ENCODE assay signal across 22 cellular contexts in genomic region chr7:21887779-21888178, GRCh38. TPM values are rescaled to one million over a fixed set of nuclear protein-coding genes. Genes with fewer than 3 reads are reported as not detected.
DNase-seq lines count a peak whose midpoint lies in the region; FAIRE-seq and TF ChIP-seq lines count a peak whose summit lies in the region.
"Had no signal": no experiment of that assay in that cellular context is flagged by ENCODE, and none has a peak within 500 bp of the region (broad histone marks: within the 10 kb centered on the region; RNA-seq: fewer than 3 reads in every experiment).

No MANE protein-coding gene starts in this region.

- peak; percentile 23 for FAIRE-seq in H54 (lab: Jason Lieb, UNC)
- FAIRE-seq: A549, D721Med, GM12878 had no signal

- no peak overlapping the region for H3K4me3 ChIP-seq in H7 (ENCODE audit: insufficient read depth, low read depth, low read length)
- H3K4me3 ChIP-seq: A549; BLaER1 treated with 17β-estradiol and CSF1 and Interleukin-3, amounts not matched to agents 10 nM and 100 nM; GM12878; HAP-1 had no signal

- no peak for TF ChIP-seq POLR2A in H54 (IDR thresholded peaks at IDR 0.05; ENCODE audit: low read depth, low read length)

- H3K27me3 ChIP-seq in H7 (ENCODE audit: control insufficient read depth, insufficient read depth, low read length), result no peaks in the 10 kb centered on the region
- H3K27me3 ChIP-seq: BE2C; BLaER1 treated with 17β-estradiol and CSF1 and Interleukin-3, amounts not matched to agents 10 nM and 100 nM had no signal

- H3K36me3 ChIP-seq in H7 (replicated peaks; ENCODE audit: control insufficient read depth, insufficient read depth, low read length), result no peaks in the 10 kb centered on the region
- H3K36me3 ChIP-seq: BE2C, HAP-1 had no signal

- peak; percentile 18 for DNase-seq in ELF-1 (ENCODE audit: low read depth, low spot score)
- DNase-seq in H54 (ENCODE audit: insufficient read length, low spot score), result no peak
- DNase-seq in cerebellar cortex (ENCODE audit: low spot score), result peak; percentile 19
- no peak for DNase-seq in Kasumi-1 (lab: John Stamatoyannopoulos, UW)
- DNase-seq in H7, result no peak
- DNase-seq in activated effector memory CD4-positive, alpha-beta T cell treated with Interleukin-2 at 50 U/mL for 16 hours, result no peak
- DNase-seq: 8988T; ACHN; AML-193; BE2C; CD4-positive, alpha-beta T cell; CD8-positive, alpha-beta memory T cell; DMS 273 treated with DMSO at 0.1 percent for 48 hours; DND-41; GDM1; GOT3; HFFc6 had no signal

RNA-seq across cellular contexts. Expression of gene CDCA7L, which starts 57.9 kb away (rescaled TPM):
- total RNA-seq in H7 (2014; rRNA removed; shearing (Covaris generic)), result 128 and 174 TPM in 2 replicates

Comparison
In these comparisons a context has a peak if more than half of its experiments do, and no peak if none do; other contexts are left out.
1. DNase-seq: peak in ELF-1 (single experiment) and cerebellar cortex (single experiment); none in H54 (single experiment), Kasumi-1 (0 of 2), H7 (single experiment) and activated effector memory CD4-positive, alpha-beta T cell treated with Interleukin-2 at 50 U/mL for 16 hours (single experiment).